ENCODE assay signal across 39 cellular contexts in the genomic region with DNA sequence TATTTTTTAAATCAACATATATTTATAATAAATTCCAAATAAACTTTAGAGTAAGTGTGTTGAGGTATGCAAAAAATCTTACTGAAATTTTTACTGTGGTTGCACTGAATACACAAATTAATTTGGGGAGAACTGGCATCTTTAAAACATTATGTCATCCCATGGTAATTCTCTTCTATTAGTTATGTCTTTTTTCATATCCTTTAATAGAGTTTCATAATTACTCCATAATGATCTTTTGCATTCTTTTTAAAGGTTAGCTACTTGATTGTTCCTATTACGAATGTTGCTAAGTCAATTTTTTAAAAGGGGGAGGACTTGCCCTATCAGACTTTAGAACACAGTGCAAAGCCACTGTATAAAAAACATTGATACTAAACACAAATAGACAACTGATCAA.
"Had no signal": no experiment of that assay in that cellular context is flagged by ENCODE, and none has a peak within 500 bp of the region (broad histone marks: within the 10 kb centered on the region; RNA-seq: fewer than 3 reads in every experiment).

No MANE protein-coding gene starts in this region.

- H3K27me3 Mint-ChIP-seq: activated naive CD4-positive, alpha-beta T cell treated with anti-CD3 and anti-CD28 coated beads, Interleukin-2, amount 10 ng/mL, durations not matched to agents 7 days and 5 days; activated naive CD4-positive, alpha-beta T cell treated with anti-CD3 and anti-CD28 coated beads, Interleukin-2, amount 50 U/mL, for 24 hours; activated naive CD8-positive, alpha-beta T cell; activated naive CD8-positive, alpha-beta T cell treated with anti-CD3 and anti-CD28 coated beads for 36 hours; activated naive CD8-positive, alpha-beta T cell treated with anti-CD3 and anti-CD28 coated beads, Interleukin-2, amount 10 ng/mL, durations not matched to agents 7 days and 5 days; activated naive CD8-positive, alpha-beta T cell treated with anti-CD3 and anti-CD28 coated beads, Interleukin-2, amount 50 U/mL, for 24 hours; activated T-cell treated with anti-CD3 and anti-CD28 coated beads, Interleukin-2, amount 50 U/mL, for 24 hours; activated T-helper 17 cell treated with anti-CD3 and anti-CD28 coated beads, Interleukin-2, amount 50 U/mL, for 72 hours; brain; central memory CD8-positive, alpha-beta T cell had no signal

- H3K36me3 ChIP-seq: adrenal gland, ascending aorta, brain microvascular endothelial cell, breast epithelium, cardiac muscle cell had no signal

- H3K4me3 ChIP-seq: adrenal gland, ascending aorta, body of pancreas, breast epithelium, cardiac muscle cell had no signal

- FAIRE-seq: astrocyte, bronchial epithelial cell had no signal

- H3K27me3 ChIP-seq: adrenal gland, ascending aorta, body of pancreas, brain microvascular endothelial cell, breast epithelium, cardiac muscle cell had no signal

- DNase-seq: activated effector memory CD4-positive, alpha-beta T cell treated with anti-CD3 and anti-CD28 coated beads, Interleukin-2, amount 50 U/mL, for 16 hours; activated effector memory CD4-positive, alpha-beta T cell treated with Interleukin-2 at 50 U/mL for 16 hours; activated gamma-delta T cell; activated gamma-delta T cell treated with Interleukin-2 at 50 U/mL for 16 hours; activated naive CD4-positive, alpha-beta T cell; activated naive CD4-positive, alpha-beta T cell treated with anti-CD3 and anti-CD28 coated beads for 36 hours; activated naive CD4-positive, alpha-beta T cell treated with anti-CD3 and anti-CD28 coated beads, Interleukin-2, amount 10 ng/mL, durations not matched to agents 7 days and 5 days; activated naive CD4-positive, alpha-beta T cell treated with anti-CD3 and anti-CD28 coated beads, Interleukin-2, amount 50 U/mL, for 16 hours; activated naive CD4-positive, alpha-beta T cell treated with Interleukin-2 at 50 U/mL for 16 hours; activated naive CD8-positive, alpha-beta T cell treated with anti-CD3 and anti-CD28 coated beads for 36 hours; activated naive CD8-positive, alpha-beta T cell treated with anti-CD3 and anti-CD28 coated beads, Interleukin-2, amount 10 ng/mL, durations not matched to agents 7 days and 5 days; activated naive CD8-positive, alpha-beta T cell treated with anti-CD3 and anti-CD28 coated beads, Interleukin-2, amount 50 U/mL, for 24 hours; activated T-cell treated with anti-CD3 and anti-CD28 coated beads, Interleukin-2, amount 50 U/mL, for 24 hours; activated T-cell treated with anti-CD3 and anti-CD28 coated beads, Interleukin-2, amount 50 U/mL, for 4 hours; activated T-cell treated with anti-CD3 and anti-CD28 coated beads, Interleukin-2, amount 50 U/mL, for 48 hours; activated T-cell treated with anti-CD3 and anti-CD28 coated beads, Interleukin-2, amount 50 U/mL, for 72 hours; adrenal gland; amniotic stem cell; amygdala; anterior cingulate cortex; aorta; body of pancreas; brain microvascular endothelial cell; caudate nucleus; central memory CD4-positive, alpha-beta T cell; cerebellar nuclear complex had no signal

- ATAC-seq: activated naive CD4-positive, alpha-beta T cell treated with anti-CD3 and anti-CD28 coated beads, Interleukin-2, amount 50 U/mL, for 72 hours; activated naive CD8-positive, alpha-beta T cell treated with anti-CD3 and anti-CD28 coated beads, Interleukin-2, amount 50 U/mL, for 24 hours; activated T-cell treated with anti-CD3 and anti-CD28 coated beads, Interleukin-2, amount 50 U/mL, for 4 hours; activated T-cell treated with anti-CD3 and anti-CD28 coated beads, Interleukin-2, amount 50 U/mL, for 72 hours; activated T-helper 17 cell treated with anti-CD3 and anti-CD28 coated beads, Interleukin-2, amount 50 U/mL, for 72 hours; body of pancreas had no signal

- H3K9me3 Mint-ChIP-seq: activated naive CD4-positive, alpha-beta T cell treated with anti-CD3 and anti-CD28 coated beads for 36 hours; activated naive CD4-positive, alpha-beta T cell treated with anti-CD3 and anti-CD28 coated beads, Interleukin-2, amount 10 ng/mL, durations not matched to agents 7 days and 5 days; activated naive CD4-positive, alpha-beta T cell treated with anti-CD3 and anti-CD28 coated beads, Interleukin-2, amount 50 U/mL, for 24 hours; activated naive CD4-positive, alpha-beta T cell treated with anti-CD3 and anti-CD28 coated beads, Interleukin-2, amount 50 U/mL, for 72 hours; activated naive CD8-positive, alpha-beta T cell treated with anti-CD3 and anti-CD28 coated beads for 36 hours; activated naive CD8-positive, alpha-beta T cell treated with anti-CD3 and anti-CD28 coated beads, Interleukin-2, amount 10 ng/mL, durations not matched to agents 7 days and 5 days; activated naive CD8-positive, alpha-beta T cell treated with anti-CD3 and anti-CD28 coated beads, Interleukin-2, amount 50 U/mL, for 24 hours; activated T-cell treated with anti-CD3 and anti-CD28 coated beads, Interleukin-2, amount 50 U/mL, for 24 hours; activated T-cell treated with anti-CD3 and anti-CD28 coated beads, Interleukin-2, amount 50 U/mL, for 4 hours; activated T-cell treated with anti-CD3 and anti-CD28 coated beads, Interleukin-2, amount 50 U/mL, for 72 hours; activated T-helper 1 cell treated with anti-CD3 and anti-CD28 coated beads, Interleukin-12 subunit alpha, Interleukin-12 subunit beta, Interleukin-2, Interleukin-4 antibody, amounts not matched to agents 30 ng/mL and 10 ng/mL and 1 ng/mL, durations not matched to agents 14 hours and 24 hours and 36 hours; activated T-helper 17 cell treated with anti-CD3 and anti-CD28 coated beads, Interleukin-2, amount 50 U/mL, for 72 hours; activated T-helper 2 cell treated with anti-CD3 and anti-CD28 coated beads, Interferon-gamma antibody, Interleukin-2, Interleukin-4, amounts not matched to agents 10 μg/mL and 5 μg/mL and 100 μg/mL, durations not matched to agents 14 hours and 24 hours and 36 hours; brain; central memory CD8-positive, alpha-beta T cell had no signal

- H3K9me3 ChIP-seq: adrenal gland, ascending aorta, body of pancreas, breast epithelium had no signal

- H3K27ac ChIP-seq: adrenal gland, ascending aorta, body of pancreas, brain microvascular endothelial cell, breast epithelium, cardiac muscle cell had no signal

- H3K4me3 Mint-ChIP-seq: activated naive CD4-positive, alpha-beta T cell treated with anti-CD3 and anti-CD28 coated beads for 36 hours; activated naive CD4-positive, alpha-beta T cell treated with anti-CD3 and anti-CD28 coated beads, Interleukin-2, amount 10 ng/mL, durations not matched to agents 7 days and 5 days; activated naive CD4-positive, alpha-beta T cell treated with anti-CD3 and anti-CD28 coated beads, Interleukin-2, amount 50 U/mL, for 24 hours; activated naive CD8-positive, alpha-beta T cell; activated naive CD8-positive, alpha-beta T cell treated with anti-CD3 and anti-CD28 coated beads for 36 hours; activated naive CD8-positive, alpha-beta T cell treated with anti-CD3 and anti-CD28 coated beads, Interleukin-2, amount 10 ng/mL, durations not matched to agents 7 days and 5 days; activated naive CD8-positive, alpha-beta T cell treated with anti-CD3 and anti-CD28 coated beads, Interleukin-2, amount 50 U/mL, for 24 hours; activated T-cell treated with anti-CD3 and anti-CD28 coated beads, Interleukin-2, amount 50 U/mL, for 24 hours; activated T-cell treated with anti-CD3 and anti-CD28 coated beads, Interleukin-2, amount 50 U/mL, for 4 hours; activated T-cell treated with anti-CD3 and anti-CD28 coated beads, Interleukin-2, amount 50 U/mL, for 72 hours; activated T-helper 1 cell treated with anti-CD3 and anti-CD28 coated beads, Interleukin-12 subunit alpha, Interleukin-12 subunit beta, Interleukin-2, Interleukin-4 antibody, amounts not matched to agents 30 ng/mL and 10 ng/mL and 1 ng/mL, durations not matched to agents 14 hours and 24 hours and 36 hours; activated T-helper 17 cell treated with anti-CD3 and anti-CD28 coated beads, Interleukin-2, amount 50 U/mL, for 72 hours; brain; central memory CD8-positive, alpha-beta T cell had no signal

- H3K27ac Mint-ChIP-seq: activated naive CD4-positive, alpha-beta T cell treated with anti-CD3 and anti-CD28 coated beads for 36 hours; activated naive CD4-positive, alpha-beta T cell treated with anti-CD3 and anti-CD28 coated beads, Interleukin-2, amount 10 ng/mL, durations not matched to agents 7 days and 5 days; activated naive CD4-positive, alpha-beta T cell treated with anti-CD3 and anti-CD28 coated beads, Interleukin-2, amount 50 U/mL, for 24 hours; activated naive CD4-positive, alpha-beta T cell treated with anti-CD3 and anti-CD28 coated beads, Interleukin-2, amount 50 U/mL, for 72 hours; activated naive CD8-positive, alpha-beta T cell; activated naive CD8-positive, alpha-beta T cell treated with anti-CD3 and anti-CD28 coated beads for 36 hours; activated naive CD8-positive, alpha-beta T cell treated with anti-CD3 and anti-CD28 coated beads, Interleukin-2, amount 10 ng/mL, durations not matched to agents 7 days and 5 days; activated naive CD8-positive, alpha-beta T cell treated with anti-CD3 and anti-CD28 coated beads, Interleukin-2, amount 50 U/mL, for 24 hours; activated T-cell treated with anti-CD3 and anti-CD28 coated beads, Interleukin-2, amount 50 U/mL, for 24 hours; activated T-cell treated with anti-CD3 and anti-CD28 coated beads, Interleukin-2, amount 50 U/mL, for 72 hours; activated T-helper 1 cell treated with anti-CD3 and anti-CD28 coated beads, Interleukin-12 subunit alpha, Interleukin-12 subunit beta, Interleukin-2, Interleukin-4 antibody, amounts not matched to agents 30 ng/mL and 10 ng/mL and 1 ng/mL, durations not matched to agents 14 hours and 24 hours and 36 hours; activated T-helper 17 cell treated with anti-CD3 and anti-CD28 coated beads, Interleukin-2, amount 50 U/mL, for 72 hours; activated T-helper 2 cell treated with anti-CD3 and anti-CD28 coated beads, Interferon-gamma antibody, Interleukin-2, Interleukin-4, amounts not matched to agents 10 μg/mL and 5 μg/mL and 100 μg/mL, durations not matched to agents 14 hours and 24 hours and 36 hours had no signal

- H3K36me3 Mint-ChIP-seq: activated naive CD4-positive, alpha-beta T cell treated with anti-CD3 and anti-CD28 coated beads, Interleukin-2, amount 10 ng/mL, durations not matched to agents 7 days and 5 days; activated naive CD4-positive, alpha-beta T cell treated with anti-CD3 and anti-CD28 coated beads, Interleukin-2, amount 50 U/mL, for 72 hours; activated naive CD8-positive, alpha-beta T cell treated with anti-CD3 and anti-CD28 coated beads for 36 hours; activated naive CD8-positive, alpha-beta T cell treated with anti-CD3 and anti-CD28 coated beads, Interleukin-2, amount 10 ng/mL, durations not matched to agents 7 days and 5 days had no signal
